ENCODE assay signal across 17 cellular contexts in genomic region chr14:103890052-103890371, GRCh38. TPM values are rescaled to one million over a fixed set of nuclear protein-coding genes. Genes with fewer than 3 reads are reported as not detected.
DNase-seq lines count a peak whose midpoint lies in the region; ATAC-seq, FAIRE-seq and TF ChIP-seq lines count a peak whose summit lies in the region.
"Had no signal": no experiment of that assay in that cellular context is flagged by ENCODE, and none has a peak within 500 bp of the region (broad histone marks: within the 10 kb centered on the region; RNA-seq: fewer than 3 reads in every experiment).

No MANE protein-coding gene starts in this region.

- no peaks in the 10 kb centered on the region for H3K9me3 Mint-ChIP-seq in natural killer cell treated with Interleukin-12 subunit alpha and Interleukin-12 subunit beta and Interleukin-15 and Interleukin-18, amount 100 ng/mL, for 72 hours
- H3K9me3 Mint-ChIP-seq in natural killer cell, result no peaks in the 10 kb centered on the region

- FAIRE-seq in pancreas (lab: Jason Lieb, UNC), result no peak
- FAIRE-seq: A204.1 had no signal

- no peaks in the 10 kb centered on the region for H3K36me3 Mint-ChIP-seq in natural killer cell treated with Interleukin-12 subunit alpha and Interleukin-12 subunit beta and Interleukin-15 and Interleukin-18, amount 100 ng/mL, for 72 hours
- no peaks in the 10 kb centered on the region for H3K36me3 Mint-ChIP-seq in natural killer cell

- peak; percentile 29 for DNase-seq in natural killer cell treated with Interleukin-12 subunit alpha and Interleukin-12 subunit beta and Interleukin-15 and Interleukin-18, amount 100 ng/mL, for 72 hours (ENCODE audit: low spot score)
- no peak for DNase-seq in natural killer cell
- DNase-seq in iPS-NIHi11 (ENCODE audit: low spot score), result peak; percentile 9
- no peak for DNase-seq in pancreas
- DNase-seq in dermis blood vessel endothelial cell, result no peak
- no peak for DNase-seq in hippocampal formation (lab: John Stamatoyannopoulos, UW)
- DNase-seq: Caco-2, KBM-7, NCI-H1048, NCI-H1694, NCI-H446 treated with DMSO at 0.1 percent for 48 hours, NCI-H774, Right ventricle myocardium superior had no signal

- H3K9me3 ChIP-seq in pancreas, result no peaks in the 10 kb centered on the region
- H3K9me3 ChIP-seq: Caco-2 had no signal

- no peaks in the 10 kb centered on the region for H3K27me3 Mint-ChIP-seq in natural killer cell treated with Interleukin-12 subunit alpha and Interleukin-12 subunit beta and Interleukin-15 and Interleukin-18, amount 100 ng/mL, for 72 hours
- no peaks in the 10 kb centered on the region for H3K27me3 Mint-ChIP-seq in natural killer cell (ENCODE audit: low read depth in 2 of 2)

- H3K27ac ChIP-seq in pancreas, result peak overlapping the region; percentile 80 to 89 (median 86)

- H3K4me3 ChIP-seq in pancreas, result no peak overlapping the region

- H3K36me3 ChIP-seq in pancreas, result no peaks in the 10 kb centered on the region

- H3K27ac Mint-ChIP-seq in natural killer cell treated with Interleukin-12 subunit alpha and Interleukin-12 subunit beta and Interleukin-15 and Interleukin-18, amount 100 ng/mL, for 72 hours, result no peak overlapping the region
- no peak overlapping the region for H3K27ac Mint-ChIP-seq in natural killer cell

- H3K4me1 ChIP-seq in pancreas, result peaks cover 28 to 42% (median 29%) of the 10 kb centered on the region in 3 donors
- H3K4me1 ChIP-seq: Caco-2 had no signal

- TF ChIP-seq CTCF in natural killer cell (IDR thresholded peaks at IDR 0.05) (no peak), pancreas (IDR thresholded peaks at IDR 0.05) (no peak)

- WGBS in pancreas, 2 donors, result 90 to 93% methylated on average over 10 of the region's 10 CpGs

- ATAC-seq in natural killer cell treated with Interleukin-12 subunit alpha and Interleukin-12 subunit beta and Interleukin-15 and Interleukin-18, amount 100 ng/mL, for 72 hours, result no peak
- ATAC-seq in natural killer cell, result no peak
- no peak for ATAC-seq in pancreas
- no peak for ATAC-seq in GM18517 (IDR thresholded peaks at IDR 0.05; ENCODE audit: unreplicated experiment)
- no peak for ATAC-seq in HG03442 (IDR thresholded peaks at IDR 0.05; ENCODE audit: unreplicated experiment)

- H3K27me3 ChIP-seq in pancreas, result no peaks in the 10 kb centered on the region

- no peak overlapping the region for H3K4me3 Mint-ChIP-seq in natural killer cell treated with Interleukin-12 subunit alpha and Interleukin-12 subunit beta and Interleukin-15 and Interleukin-18, amount 100 ng/mL, for 72 hours
- H3K4me3 Mint-ChIP-seq in natural killer cell, result no peak overlapping the region

- no peaks in the 10 kb centered on the region for H3K4me1 Mint-ChIP-seq in natural killer cell treated with Interleukin-12 subunit alpha and Interleukin-12 subunit beta and Interleukin-15 and Interleukin-18, amount 100 ng/mL, for 72 hours (ENCODE audit: low read depth in 2 of 2)
- no peaks in the 10 kb centered on the region for H3K4me1 Mint-ChIP-seq in natural killer cell

- intact Hi-C loops in natural killer cell (cut with micrococcal nuclease), result no loop called here
- intact Hi-C loops in pancreas (cut with DNase I), result loop anchor here in 1 of 3 donors (10.0 kb wide), 1 partner anchor 45 kb away; the partner anchor contains the start of gene PPP1R13B

RNA-seq across cellular contexts. Expression of gene TDRD9, which starts 38.2 kb away (rescaled TPM):
- 1 to 10 TPM; 1.1 to 2.1 TPM for total RNA-seq in natural killer cell treated with Interleukin-12 subunit alpha and Interleukin-12 subunit beta and Interleukin-15 and Interleukin-18, amount 100 ng/mL, for 72 hours
- total RNA-seq in natural killer cell (1 to 10 TPM in 2 of 3 donors, under 1 TPM in 1; 0.75 to 2.2 (median 1.4) TPM), pancreas (1 to 10 TPM in 4 of 6 donors, under 1 TPM in 2; 0.67 to 5.6 (median 1.6) TPM), dermis blood vessel endothelial cell (3.0 and 4.3 TPM in 2 replicates)
- 10 to 100 TPM in 1 of 2 donors, 1 to 10 TPM in 1; 2.9 to 28.6 TPM for polyA plus RNA-seq in pancreas
- total RNA-seq: Caco-2, M059J had no signal

RNA-seq across cellular contexts. Expression of gene PPP1R13B, which starts 42.6 kb away (rescaled TPM):
- total RNA-seq in natural killer cell treated with Interleukin-12 subunit alpha and Interleukin-12 subunit beta and Interleukin-15 and Interleukin-18, amount 100 ng/mL, for 72 hours, result 10 to 100 TPM; 14.4 to 25.7 TPM
- total RNA-seq in natural killer cell (10 to 100 TPM; 26.5 to 35.5 (median 31.7) TPM), pancreas (10 to 100 TPM; 20.9 to 33.9 (median 24.5) TPM), dermis blood vessel endothelial cell (20.9 and 27.5 TPM in 2 replicates)
- 10 to 100 TPM; 31.4 to 33.8 TPM for polyA plus RNA-seq in pancreas

RNA-seq across cellular contexts. Expression of gene RD3L, which starts 52.3 kb away (rescaled TPM):
- total RNA-seq in natural killer cell treated with Interleukin-12 subunit alpha and Interleukin-12 subunit beta and Interleukin-15 and Interleukin-18, amount 100 ng/mL, for 72 hours, result not detected
- not detected for total RNA-seq in natural killer cell
- total RNA-seq in pancreas, result not detected
- not detected for polyA plus RNA-seq in pancreas
- not detected in 2 replicates for total RNA-seq in dermis blood vessel endothelial cell
- total RNA-seq: Caco-2, M059J had no signal

Comparison
In these comparisons a context has a peak if more than half of its experiments do, and no peak if none do; other contexts are left out.
1. DNase-seq: peak in natural killer cell treated with Interleukin-12 subunit alpha and Interleukin-12 subunit beta and Interleukin-15 and Interleukin-18, amount 100 ng/mL, for 72 hours (single experiment) and iPS-NIHi11 (single experiment); none in natural killer cell (single experiment), pancreas (0 of 6), dermis blood vessel endothelial cell (single experiment) and hippocampal formation (0 of 2).